Comparison of ENCODE assay signal across 9 cellular contexts in the genomic region with DNA sequence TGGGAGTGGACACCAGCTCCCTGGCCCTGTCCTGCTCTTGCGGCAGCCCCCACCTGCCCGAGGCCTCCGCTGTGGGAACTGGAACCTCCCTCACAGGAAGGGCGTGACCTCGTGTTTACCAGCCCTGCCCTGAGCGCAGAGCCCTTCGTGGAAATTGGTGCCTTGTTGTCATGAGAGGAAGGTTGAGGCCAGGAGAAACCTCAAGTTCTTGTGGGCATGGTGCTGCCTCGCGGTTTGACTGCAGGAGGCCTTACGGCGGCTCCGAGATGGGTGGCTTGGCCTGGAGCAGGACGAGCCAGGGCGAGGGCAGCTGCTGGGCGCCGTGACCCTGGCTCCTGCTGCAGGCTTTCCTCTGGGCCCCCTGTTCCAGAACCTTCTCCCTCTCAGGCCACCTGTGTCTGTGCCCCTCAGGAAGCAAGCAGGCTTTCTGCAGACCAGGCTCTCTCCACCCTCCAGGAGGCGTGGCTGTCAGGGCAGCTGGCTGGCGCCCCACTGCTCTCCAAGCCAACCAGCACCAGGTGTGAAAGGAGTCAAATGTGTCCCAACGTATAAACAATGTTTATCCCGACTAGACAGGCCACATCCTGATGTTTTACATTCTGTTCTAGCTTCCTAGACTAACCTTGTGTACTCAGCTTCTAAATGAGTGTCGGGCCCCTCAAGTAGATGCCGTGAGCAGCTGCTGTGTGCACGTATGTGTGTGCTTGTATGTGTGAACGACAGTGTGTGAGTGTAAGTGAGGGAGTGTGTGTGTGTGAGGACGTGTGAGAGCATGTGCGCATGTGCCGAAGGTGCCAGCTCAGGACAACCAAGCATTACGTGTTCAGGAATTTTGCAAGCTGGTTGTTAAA. TPM values are rescaled to one million over a fixed set of nuclear protein-coding genes. Genes with fewer than 3 reads are reported as not detected.
DNase-seq lines count a peak whose midpoint lies in the region; ATAC-seq and TF ChIP-seq lines count a peak whose summit lies in the region.
"Had no signal": no experiment of that assay in that cellular context is flagged by ENCODE, and none has a peak within 500 bp of the region (broad histone marks: within the 10 kb centered on the region; RNA-seq: fewer than 3 reads in every experiment).

No MANE protein-coding gene starts in this region.

- DNase-seq in GF-D8 (lab: John Stamatoyannopoulos, UW) (peak; percentile 39), NCI-H510A treated with DMSO at 0.1 percent for 48 hours (lab: John Stamatoyannopoulos, UW) (peak; percentile 83), Ammon's horn (ENCODE audit: low spot score) (no peak), osteoblast (ENCODE audit: insufficient read length, low spot score, missing footprints) (no peak)
- DNase-seq in activated T-helper 1 cell treated with anti-CD3 and anti-CD28 coated beads, Interleukin-2, amount 50 U/mL, for 16 hours (ENCODE audit: low read depth in 1 of 2, low spot score in 1 of 2) = peak; percentile 54 to 70
- DNase-seq in naive thymus-derived CD8-positive, alpha-beta T cell = peak; percentile 47 to 92 (median 83)

- no peaks in the 10 kb centered on the region for H3K9me3 ChIP-seq in osteoblast (ENCODE audit: low read depth, low read length)

- H4K20me1 ChIP-seq in osteoblast (ENCODE audit: insufficient read depth, low read length) = no peaks in the 10 kb centered on the region

- no peak overlapping the region for H3K4me3 Mint-ChIP-seq in naive thymus-derived CD8-positive, alpha-beta T cell
- H3K4me3 Mint-ChIP-seq: neural crest cell had no signal

- H3K79me2 ChIP-seq in osteoblast (ENCODE audit: insufficient read depth, low read length) = no peaks in the 10 kb centered on the region

- H3K36me3 Mint-ChIP-seq in naive thymus-derived CD8-positive, alpha-beta T cell = peaks cover 0 to 7% (median 0%) of the 10 kb centered on the region in 3 donors

- POLR2A ChIA-PET in naive thymus-derived CD8-positive, alpha-beta T cell (lab: Charles Lee) = interaction anchor here (0.6 to 5.4 kb wide), 24 partner anchors 9 to 139 kb away, joined by 3 to 191 read pairs (median 4); a partner anchor contains a TSS

- no peak overlapping the region for H3K4me3 ChIP-seq in osteoblast (ENCODE audit: insufficient read depth, low read length)

- no peaks in the 10 kb centered on the region for H3K36me3 ChIP-seq in osteoblast (ENCODE audit: insufficient read depth, low read length)

- no peak overlapping the region for H3K27ac ChIP-seq in osteoblast (ENCODE audit: low read depth, low read length)

- H3K4me1 ChIP-seq in osteoblast (ENCODE audit: insufficient read depth, low read length) = peaks cover 3% of the 10 kb centered on the region

- peaks cover 10 to 33% (median 31%) of the 10 kb centered on the region in 4 donors for H3K4me1 Mint-ChIP-seq in naive thymus-derived CD8-positive, alpha-beta T cell

- no peak overlapping the region for H3K4me2 ChIP-seq in osteoblast (ENCODE audit: insufficient read depth, low read length)

- no peaks in the 10 kb centered on the region for H3K27me3 ChIP-seq in osteoblast (ENCODE audit: insufficient read depth, low read length)

- H3K27ac Mint-ChIP-seq in naive thymus-derived CD8-positive, alpha-beta T cell = no peak overlapping the region

- peaks cover 0 to under 1% (median 0%) of the 10 kb centered on the region in 9 donors for H3K9me3 Mint-ChIP-seq in naive thymus-derived CD8-positive, alpha-beta T cell

- no peak overlapping the region for H2AFZ ChIP-seq in osteoblast (ENCODE audit: low read length)

- ATAC-seq in naive thymus-derived CD8-positive, alpha-beta T cell = peak; percentile 63 to 66
- no peak for ATAC-seq in GM21737 (IDR thresholded peaks at IDR 0.05; ENCODE audit: unreplicated experiment)
- no peak for ATAC-seq in HG02759 (IDR thresholded peaks at IDR 0.05; ENCODE audit: unreplicated experiment)

- TF ChIP-seq CTCF in osteoblast (IDR thresholded peaks at IDR 0.05; ENCODE audit: extremely low read depth, low read depth, low read length) = no peak

- H3K27me3 Mint-ChIP-seq in naive thymus-derived CD8-positive, alpha-beta T cell = no peaks in the 10 kb centered on the region

RNA-seq across cellular contexts. Expression of a gene that starts 10.4 kb away (rescaled TPM):
- total RNA-seq in naive thymus-derived CD8-positive, alpha-beta T cell = 100 to 1,000 TPM; 194 to 196 TPM
- polyA plus RNA-seq in naive thymus-derived CD8-positive, alpha-beta T cell = 100 to 1,000 TPM in 2 of 3 donors, 10 to 100 TPM in 1; 62.2 to 169 (median 105) TPM
- total RNA-seq in osteoblast = 40.7 and 41.3 TPM in 2 replicates

RNA-seq across cellular contexts. Expression of a gene that starts 36.2 kb away (rescaled TPM):
- 1 to 10 TPM; 1.5 to 2.0 TPM for total RNA-seq in naive thymus-derived CD8-positive, alpha-beta T cell
- 1 to 10 TPM; 2.6 to 4.8 (median 3.7) TPM for polyA plus RNA-seq in naive thymus-derived CD8-positive, alpha-beta T cell
- not detected in 2 replicates for total RNA-seq in osteoblast
- total RNA-seq: neural crest cell had no signal

Comparison
In these comparisons a context has a peak if more than half of its experiments do, and no peak if none do; other contexts are left out.
1. DNase-seq: peak in GF-D8 (single experiment), NCI-H510A treated with DMSO at 0.1 percent for 48 hours (single experiment), activated T-helper 1 cell treated with anti-CD3 and anti-CD28 coated beads, Interleukin-2, amount 50 U/mL, for 16 hours (2 of 2) and naive thymus-derived CD8-positive, alpha-beta T cell (10 of 10); none in Ammon's horn (single experiment) and osteoblast (single experiment).
2. ATAC-seq: peak in naive thymus-derived CD8-positive, alpha-beta T cell (2 of 2); none in GM21737 (single experiment) and HG02759 (single experiment).